ENCODE assay signal across 8 cellular contexts in the genomic region with DNA sequence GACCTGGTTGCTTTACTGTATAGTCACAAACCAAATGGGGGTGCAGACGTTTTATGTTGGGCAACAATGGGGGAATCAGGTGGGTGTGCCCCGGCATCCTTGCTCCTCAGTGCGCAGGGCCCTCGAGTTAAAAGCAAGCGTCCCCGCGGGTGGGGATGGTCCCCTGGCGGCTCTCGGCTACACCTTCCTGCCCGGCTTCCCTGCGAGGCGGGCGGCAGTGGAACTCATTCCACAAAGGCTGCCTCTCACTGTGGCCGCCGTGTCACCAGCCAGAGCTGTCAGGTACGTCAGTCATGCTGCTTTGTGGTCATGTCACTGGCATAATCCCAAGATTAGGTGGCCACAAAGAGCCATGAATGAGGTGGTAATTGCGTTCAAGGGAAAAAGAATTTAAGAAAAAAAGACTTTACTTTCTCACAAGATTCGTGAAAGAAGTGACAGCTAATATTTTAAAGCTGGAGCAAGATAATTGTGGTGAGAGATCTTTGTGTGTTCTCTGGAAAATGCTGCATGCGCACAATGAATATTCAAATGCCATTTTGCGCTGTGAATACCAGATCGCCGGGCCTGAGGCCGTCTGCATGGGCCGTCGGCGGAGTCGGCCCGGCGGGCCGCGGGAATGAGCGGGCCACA.
DNase-seq lines count a peak whose midpoint lies in the region; ATAC-seq and TF ChIP-seq lines count a peak whose summit lies in the region.

No MANE protein-coding gene starts in this region.

- H3K27me3 Mint-ChIP-seq in CD8-positive, alpha-beta T cell (ENCODE audit: low read depth): no peaks in the 10 kb centered on the region
- no peaks in the 10 kb centered on the region for H3K27me3 Mint-ChIP-seq in activated CD4-positive, alpha-beta memory T cell treated with anti-CD3 and anti-CD28 coated beads for 36 hours

- DNase-seq in CD8-positive, alpha-beta T cell: peak in 5 of 7 experiments; percentile 4 to 83 (median 38)
- peak; percentile 77 for DNase-seq in activated CD4-positive, alpha-beta memory T cell treated with anti-CD3 and anti-CD28 coated beads for 36 hours
- DNase-seq in fibroblast of villous mesenchyme (ENCODE audit: low read depth) (no peak), DMS 273 (lab: John Stamatoyannopoulos, UW; ENCODE audit: unreplicated experiment) (no peak)

- H3K27ac ChIP-seq in CD8-positive, alpha-beta T cell (ENCODE audit: low read depth, low read length): peak overlapping the region; percentile 87
- H3K27ac ChIP-seq in skeletal muscle tissue (ENCODE audit: low read depth, low read length): no peak overlapping the region

- POLR2A ChIA-PET in CD8-positive, alpha-beta T cell (lab: Charles Lee): interaction anchor here (0.6 to 1.5 kb wide), 4 partner anchors 12 to 452 kb away, joined by 3 to 6 read pairs (median 6); no protein-coding TSS in a partner anchor
- POLR2A ChIA-PET in activated CD4-positive, alpha-beta memory T cell treated with anti-CD3 and anti-CD28 coated beads for 36 hours (lab: Charles Lee): no interaction called here

- peaks cover 6% of the 10 kb centered on the region for H3K36me3 Mint-ChIP-seq in CD8-positive, alpha-beta T cell
- no peaks in the 10 kb centered on the region for H3K36me3 Mint-ChIP-seq in activated CD4-positive, alpha-beta memory T cell treated with anti-CD3 and anti-CD28 coated beads for 36 hours

- no peaks in the 10 kb centered on the region for H3K9me3 ChIP-seq in CD8-positive, alpha-beta T cell (ENCODE audit: low read length)
- no peaks in the 10 kb centered on the region for H3K9me3 ChIP-seq in skeletal muscle tissue (ENCODE audit: control insufficient read depth in 3 of 3, low read length in 3 of 3)

- H3K9ac ChIP-seq in skeletal muscle tissue (ENCODE audit: low read depth in 1 of 3, low read length in 3 of 3): peak overlapping the region; percentile 74 to 82 (median 79)

- peaks cover 20% of the 10 kb centered on the region for H3K4me1 ChIP-seq in CD8-positive, alpha-beta T cell (ENCODE audit: insufficient read depth, low read length)
- peaks cover 5 to 7% (median 6%) of the 10 kb centered on the region in 3 donors for H3K4me1 ChIP-seq in skeletal muscle tissue (ENCODE audit: control insufficient read depth in 3 of 3, insufficient read depth in 3 of 3, low read length in 3 of 3)

- H3K9me3 Mint-ChIP-seq in CD8-positive, alpha-beta T cell: no peaks in the 10 kb centered on the region
- H3K9me3 Mint-ChIP-seq in activated CD4-positive, alpha-beta memory T cell treated with anti-CD3 and anti-CD28 coated beads for 36 hours: no peaks in the 10 kb centered on the region

- peak; percentile 59 for ATAC-seq in CD8-positive, alpha-beta T cell
- ATAC-seq in HG02642 (IDR thresholded peaks at IDR 0.05; ENCODE audit: poor library complexity, unreplicated experiment) (peak; percentile 19), HG03159 (IDR thresholded peaks at IDR 0.05; ENCODE audit: unreplicated experiment) (no peak), GM21717 (IDR thresholded peaks at IDR 0.05; ENCODE audit: unreplicated experiment) (no peak)

- intact Hi-C loops in CD8-positive, alpha-beta T cell (cut with DNase I, micrococcal nuclease): loop anchor here (2.0 to 5.0 kb wide), 7 partner anchors 144 to 1284 kb away; partner anchors contain the start of genes PTPN2 (in 2 of the 2), CEP192 (in 1 of the 2), CHMP1B (in 1 of the 2) and FAM210A (in 1 of the 2)
- intact Hi-C loops in activated CD4-positive, alpha-beta memory T cell treated with anti-CD3 and anti-CD28 coated beads for 36 hours (cut with micrococcal nuclease): loop anchor here (2.0 to 10.0 kb wide), 4 partner anchors 145 to 761 kb away; partner anchors contain the start of genes AFG3L2, CEP192, FAM210A and RNMT

- peak overlapping the region; percentile 98 for H3K4me3 ChIP-seq in CD8-positive, alpha-beta T cell (ENCODE audit: low read depth, low read length)
- H3K4me3 ChIP-seq in fibroblast of villous mesenchyme (ENCODE audit: low read depth, low read length) (peak overlapping the region; percentile 68), skeletal muscle tissue (ENCODE audit: low read length in 3 of 3) (peak overlapping the region; percentile 64 to 81 (median 78))

- CTCF ChIA-PET in CD8-positive, alpha-beta T cell (lab: Charles Lee): interaction anchor here (0.9 to 1.1 kb wide), 2 partner anchors 9 to 83 kb away, joined by 3 read pairs; partner anchors contain the start of gene LDLRAD4
- CTCF ChIA-PET in activated CD4-positive, alpha-beta memory T cell treated with anti-CD3 and anti-CD28 coated beads for 36 hours (lab: Charles Lee): no interaction called here

- no peaks in the 10 kb centered on the region for H3K27me3 ChIP-seq in CD8-positive, alpha-beta T cell (ENCODE audit: insufficient read depth, low read length)
- H3K27me3 ChIP-seq in skeletal muscle tissue (ENCODE audit: control insufficient read depth in 3 of 3, insufficient read depth in 3 of 3, low read length in 3 of 3): peaks cover 0 to 13% (median 0%) of the 10 kb centered on the region in 3 donors

- TF ChIP-seq CTCF in CD8-positive, alpha-beta T cell (IDR thresholded peaks at IDR 0.05): no peak
- TF ChIP-seq CTCF in fibroblast of villous mesenchyme (IDR thresholded peaks at IDR 0.05; ENCODE audit: insufficient read depth, low read depth, low read length): no peak

- no peaks in the 10 kb centered on the region for H3K36me3 ChIP-seq in CD8-positive, alpha-beta T cell (ENCODE audit: insufficient read depth, low read length)
- H3K36me3 ChIP-seq in skeletal muscle tissue (ENCODE audit: control insufficient read depth in 3 of 3, insufficient read depth in 3 of 3, low read length in 3 of 3): no peaks in the 10 kb centered on the region

- peak overlapping the region; percentile 94 for H3K4me3 Mint-ChIP-seq in CD8-positive, alpha-beta T cell
- peak overlapping the region; percentile 63 for H3K4me3 Mint-ChIP-seq in activated CD4-positive, alpha-beta memory T cell treated with anti-CD3 and anti-CD28 coated beads for 36 hours

- peak overlapping the region; percentile 91 for H3K27ac Mint-ChIP-seq in CD8-positive, alpha-beta T cell
- H3K27ac Mint-ChIP-seq in activated CD4-positive, alpha-beta memory T cell treated with anti-CD3 and anti-CD28 coated beads for 36 hours: no peak overlapping the region

- H3K4me1 Mint-ChIP-seq in CD8-positive, alpha-beta T cell (ENCODE audit: low read depth): peaks cover 28% of the 10 kb centered on the region
- H3K4me1 Mint-ChIP-seq in activated CD4-positive, alpha-beta memory T cell treated with anti-CD3 and anti-CD28 coated beads for 36 hours (ENCODE audit: low read depth): peaks cover 26% of the 10 kb centered on the region

Comparison
In these comparisons a context has a peak if more than half of its experiments do, and no peak if none do; other contexts are left out.
1. ATAC-seq: peak in CD8-positive, alpha-beta T cell (single experiment) and HG02642 (single experiment); none in HG03159 (single experiment) and GM21717 (single experiment).
2. DNase-seq: peak in CD8-positive, alpha-beta T cell (5 of 7) and activated CD4-positive, alpha-beta memory T cell treated with anti-CD3 and anti-CD28 coated beads for 36 hours (single experiment); none in fibroblast of villous mesenchyme (single experiment) and DMS 273 (single experiment).
3. Peak in every context shown above with its lines, with median percentiles within 50 percentile points of each other: H3K4me3 ChIP-seq.